12 cellular contexts compared by ENCODE assay signal in genomic region chr7:28330384-28331070, GRCh38.
A peak's percentile ranks its signal among the peaks of the same experiment; 100 is the strongest.
DNase-seq lines count a peak whose midpoint lies in the region; ATAC-seq lines count a peak whose summit lies in the region.
"Had no signal": no experiment of that assay in that cellular context is flagged by ENCODE, and none has a peak within 500 bp of the region (broad histone marks: within the 10 kb centered on the region; RNA-seq: fewer than 3 reads in every experiment).

No MANE protein-coding gene starts in this region.

- H3K9me3 Mint-ChIP-seq in activated T-cell treated with anti-CD3 and anti-CD28 coated beads, Interleukin-2, amount 50 U/mL, for 72 hours: peaks cover 4 to 5% of the 10 kb centered on the region in 2 donors
- H3K9me3 Mint-ChIP-seq in central memory CD8-positive, alpha-beta T cell: no peaks in the 10 kb centered on the region

- H3K4me2 ChIP-seq in skeletal muscle satellite cell (ENCODE audit: low read length): peak overlapping the region; percentile 64

- H3K4me3 Mint-ChIP-seq in activated T-cell treated with anti-CD3 and anti-CD28 coated beads, Interleukin-2, amount 50 U/mL, for 72 hours: peak overlapping the region; percentile 60 to 67
- H3K4me3 Mint-ChIP-seq in central memory CD8-positive, alpha-beta T cell: peak overlapping the region; percentile 69

- no peaks in the 10 kb centered on the region for H3K36me3 Mint-ChIP-seq in activated T-cell treated with anti-CD3 and anti-CD28 coated beads, Interleukin-2, amount 50 U/mL, for 72 hours (ENCODE audit: insufficient read depth in 2 of 2)
- peaks cover 2% of the 10 kb centered on the region for H3K36me3 Mint-ChIP-seq in central memory CD8-positive, alpha-beta T cell (ENCODE audit: insufficient read depth)

- H3K27me3 Mint-ChIP-seq in activated T-cell treated with anti-CD3 and anti-CD28 coated beads, Interleukin-2, amount 50 U/mL, for 72 hours (ENCODE audit: low read depth): peaks cover 13% of the 10 kb centered on the region
- no peaks in the 10 kb centered on the region for H3K27me3 Mint-ChIP-seq in central memory CD8-positive, alpha-beta T cell

- H3K4me1 ChIP-seq in skeletal muscle satellite cell (ENCODE audit: control insufficient read depth, insufficient read depth, low read length): peaks cover 19% of the 10 kb centered on the region
- H3K4me1 ChIP-seq: foreskin keratinocyte had no signal

- no peak overlapping the region for H3K27ac Mint-ChIP-seq in activated T-cell treated with anti-CD3 and anti-CD28 coated beads, Interleukin-2, amount 50 U/mL, for 72 hours
- peak overlapping the region; percentile 85 for H3K27ac Mint-ChIP-seq in central memory CD8-positive, alpha-beta T cell (ENCODE audit: low read depth)

- H3K36me3 ChIP-seq in MG63 (no peaks in the 10 kb centered on the region), skeletal muscle satellite cell (ENCODE audit: insufficient read depth, low read length) (no peaks in the 10 kb centered on the region)

- no peaks in the 10 kb centered on the region for H3K27me3 ChIP-seq in MG63
- H3K27me3 ChIP-seq in skeletal muscle satellite cell (ENCODE audit: control insufficient read depth, insufficient read depth, low read length): no peaks in the 10 kb centered on the region

- peaks cover 42% of the 10 kb centered on the region for H3K4me1 Mint-ChIP-seq in activated T-cell treated with anti-CD3 and anti-CD28 coated beads, Interleukin-2, amount 50 U/mL, for 72 hours (ENCODE audit: low read depth)
- H3K4me1 Mint-ChIP-seq in central memory CD8-positive, alpha-beta T cell: peaks cover 23% of the 10 kb centered on the region

- H3K9me3 ChIP-seq in MG63: peaks cover 4% of the 10 kb centered on the region
- H3K9me3 ChIP-seq in skeletal muscle satellite cell (replicated peaks; ENCODE audit: low read length): no peaks in the 10 kb centered on the region

- H3K4me3 ChIP-seq in MG63 (0 out of 2 replicates have a peak overlapping the region, but pooled peaks have one; percentile 2), skeletal muscle satellite cell (ENCODE audit: low read length) (no peak overlapping the region)

- H3K27ac ChIP-seq in caudate nucleus (ENCODE audit: low read depth, low read length): no peak overlapping the region
- H3K27ac ChIP-seq: foreskin keratinocyte had no signal

- ATAC-seq in activated T-cell treated with anti-CD3 and anti-CD28 coated beads, Interleukin-2, amount 50 U/mL, for 72 hours (replicated peaks in 1 of 2): peak; percentile 18 to 33
- peak; percentile 73 for ATAC-seq in central memory CD8-positive, alpha-beta T cell (replicated peaks; ENCODE audit: extremely low read depth, poor library complexity, severe bottlenecking)
- ATAC-seq in GM21515 (IDR thresholded peaks at IDR 0.05; ENCODE audit: unreplicated experiment) (no peak), HG02970 (IDR thresholded peaks at IDR 0.05; ENCODE audit: low FRiP score, unreplicated experiment) (no peak)
- ATAC-seq: foreskin keratinocyte had no signal

- H3K9ac ChIP-seq in skeletal muscle satellite cell (ENCODE audit: low read depth, low read length): no peak overlapping the region

- DNase-seq in activated T-cell treated with anti-CD3 and anti-CD28 coated beads, Interleukin-2, amount 50 U/mL, for 72 hours: no peak
- DNase-seq in activated T-cell treated with anti-CD3 and anti-CD28 coated beads, Interleukin-2, amount 50 U/mL, for 48 hours: no peak
- DNase-seq in MG63 (no peak), caudate nucleus (lab: John Stamatoyannopoulos, UW) (no peak)
- DNase-seq in central memory CD8-positive, alpha-beta T cell (ENCODE audit: low spot score in 2 of 2): no peak
- DNase-seq: activated naive CD4-positive, alpha-beta T cell treated with anti-CD3 and anti-CD28 coated beads, Interleukin-2, amount 50 U/mL, for 16 hours; AML-193; NCI-H187 treated with DMSO at 0.1 percent for 48 hours had no signal

Comparison
In these comparisons a context has a peak if more than half of its experiments do, and no peak if none do; other contexts are left out.
1. ATAC-seq: peak in activated T-cell treated with anti-CD3 and anti-CD28 coated beads, Interleukin-2, amount 50 U/mL, for 72 hours (2 of 2) and central memory CD8-positive, alpha-beta T cell (single experiment); none in GM21515 (single experiment) and HG02970 (single experiment).